In the genomic region with DNA sequence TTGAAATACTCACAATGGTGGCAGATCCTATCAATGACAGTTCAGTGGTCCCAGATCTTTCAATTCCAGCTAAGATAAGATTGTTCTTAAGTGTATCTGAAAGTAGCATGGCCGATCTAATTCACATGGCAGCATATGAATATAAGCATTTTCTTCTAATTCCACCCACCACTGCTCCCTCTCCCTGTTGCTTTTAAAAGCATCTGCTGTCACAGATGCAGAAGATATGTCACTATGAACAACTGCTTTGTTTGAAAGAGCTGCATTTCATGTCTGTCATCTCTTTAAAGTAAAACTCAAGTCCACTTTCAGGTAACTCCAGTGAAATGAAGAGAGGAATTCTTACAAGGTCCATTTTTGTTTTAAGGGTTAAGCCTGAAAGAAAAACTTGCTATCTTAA, we compare ENCODE assay signal across 34 cellular contexts.
"Had no signal": no experiment of that assay in that cellular context is flagged by ENCODE, and none has a peak within 500 bp of the region (broad histone marks: within the 10 kb centered on the region; RNA-seq: fewer than 3 reads in every experiment).

No MANE protein-coding gene starts in this region.

- H3K9me3 ChIP-seq: MG63 had no signal

- H3K27me3 ChIP-seq: MG63 had no signal

- H3K27ac ChIP-seq: KMS-11 had no signal

- H3K36me3 ChIP-seq: MG63 had no signal

- H3K4me2 ChIP-seq: KMS-11 had no signal

- DNase-seq: Karpas-422, Kasumi-1, KG1, MG63, MM.1S, MV-4-11, NCI-H1048, NCI-H1092, NCI-H1092 treated with DMSO at 0.1 percent for 48 hours, NCI-H1105, NCI-H1105 treated with DMSO at 0.1 percent for 48 hours, NCI-H1417, NCI-H1417 treated with DMSO at 0.1 percent for 48 hours, NCI-H1436, NCI-H1436 treated with DMSO at 0.1 percent for 48 hours, NCI-H146, NCI-H1694, NCI-H1694 treated with DMSO at 0.1 percent for 48 hours, NCI-H187, NCI-H187 treated with DMSO at 0.1 percent for 48 hours, NCI-H1930, NCI-H2029, NCI-H2029 treated with DMSO at 0.1 percent for 48 hours, NCI-H2081, NCI-H2081 treated with DMSO at 0.1 percent for 48 hours, NCI-H2107, NCI-H2171, NCI-H2171 treated with DMSO at 0.1 percent for 48 hours, NCI-H2227 treated with DMSO at 0.1 percent for 48 hours, NCI-H226, NCI-H345, NCI-H446, NCI-H446 treated with DMSO at 0.1 percent for 48 hours had no signal

- H3K9ac ChIP-seq: KMS-11 had no signal

- H3K4me3 ChIP-seq: MG63 had no signal
